ENCODE assay signal across 10 cellular contexts in genomic region chr17:3890893-3891219, GRCh38. TPM values are rescaled to one million over a fixed set of nuclear protein-coding genes. Genes with fewer than 3 reads are reported as not detected.
DNase-seq lines count a peak whose midpoint lies in the region; ATAC-seq and TF ChIP-seq lines count a peak whose summit lies in the region.
"Had no signal": no experiment of that assay in that cellular context is flagged by ENCODE, and none has a peak within 500 bp of the region (broad histone marks: within the 10 kb centered on the region; RNA-seq: fewer than 3 reads in every experiment).

No MANE protein-coding gene starts in this region.

- H3K4me3 ChIP-seq in CD8-positive, alpha-beta T cell (ENCODE audit: low read depth, low read length), result no peak overlapping the region
- H3K4me3 ChIP-seq in dorsolateral prefrontal cortex (peak overlapping the region in 42 of 59 donors; percentile 2 to 88 (median 79)), rectal smooth muscle tissue (ENCODE audit: low read length) (no peak overlapping the region), colonic mucosa (no peak overlapping the region)
- H3K4me3 ChIP-seq: psoas muscle had no signal

- no peaks in the 10 kb centered on the region for H3K27me3 ChIP-seq in CD8-positive, alpha-beta T cell (ENCODE audit: insufficient read depth, low read length)
- H3K27me3 ChIP-seq in dorsolateral prefrontal cortex (no peaks in the 10 kb centered on the region), rectal smooth muscle tissue (ENCODE audit: control insufficient read depth, insufficient read depth, low read length) (no peaks in the 10 kb centered on the region), colonic mucosa (no peaks in the 10 kb centered on the region)

- H3K4me1 Mint-ChIP-seq in CD8-positive, alpha-beta T cell (ENCODE audit: low read depth), result peaks cover 39% of the 10 kb centered on the region

- intact Hi-C loops in CD8-positive, alpha-beta T cell (cut with DNase I, micrococcal nuclease), result loop anchor here in 1 of 2 experiments (5.0 kb wide), 1 partner anchor 371 kb away; the partner anchor contains the start of gene ANKFY1
- intact Hi-C loops in dorsolateral prefrontal cortex (cut with DNase I), result no loop called here
- intact Hi-C loops in posterior vena cava (cut with DNase I), result no loop called here
- intact Hi-C loops in colonic mucosa (cut with DNase I), result no loop called here

- CTCF ChIA-PET in CD8-positive, alpha-beta T cell (lab: Charles Lee), result interaction anchor here (1.2 to 1.6 kb wide), 6 partner anchors 11 to 45 kb away, joined by 3 to 7 read pairs (median 4); partner anchors contain the start of gene NCBP3

- no peaks in the 10 kb centered on the region for H3K9me3 ChIP-seq in CD8-positive, alpha-beta T cell (ENCODE audit: low read length)
- H3K9me3 ChIP-seq in colonic mucosa, result no peaks in the 10 kb centered on the region
- H3K9me3 ChIP-seq: psoas muscle had no signal

- H3K27ac ChIP-seq in CD8-positive, alpha-beta T cell (ENCODE audit: low read depth, low read length), result no peak overlapping the region
- H3K27ac ChIP-seq in dorsolateral prefrontal cortex, result peak overlapping the region in 48 of 59 donors; percentile 1 to 92 (median 78)
- H3K27ac ChIP-seq in rectal smooth muscle tissue (ENCODE audit: low read depth, low read length), result peak overlapping the region; percentile 93
- H3K27ac ChIP-seq in colonic mucosa, result no peak overlapping the region
- H3K27ac ChIP-seq: psoas muscle had no signal

- H3K4me3 Mint-ChIP-seq in CD8-positive, alpha-beta T cell, result peak overlapping the region; percentile 86

- H3K27ac Mint-ChIP-seq in CD8-positive, alpha-beta T cell, result peak overlapping the region; percentile 30

- ATAC-seq in CD8-positive, alpha-beta T cell, result no peak
- ATAC-seq: psoas muscle had no signal

- POLR2A ChIA-PET in CD8-positive, alpha-beta T cell (lab: Charles Lee), result interaction anchor here (1.4 kb wide), 1 partner anchor 45 kb away, joined by 4 read pairs; the partner anchor contains the start of gene NCBP3

- DNase-seq in CD8-positive, alpha-beta T cell, result no peak
- DNase-seq in NCI-H82 (lab: John Stamatoyannopoulos, UW), result peak; percentile 89
- DNase-seq in dorsolateral prefrontal cortex, result no peak
- DNase-seq in DMS114 treated with DMSO at 0.1 percent for 48 hours (lab: John Stamatoyannopoulos, UW; ENCODE audit: unreplicated experiment), result no peak
- DNase-seq in posterior vena cava (ENCODE audit: low spot score), result no peak
- DNase-seq in colonic mucosa, result no peak
- DNase-seq: effector CD4-positive, alpha-beta T cell; KBM-7; psoas muscle had no signal

- no peak for TF ChIP-seq CTCF in CD8-positive, alpha-beta T cell (IDR thresholded peaks at IDR 0.05)
- TF ChIP-seq CTCF in dorsolateral prefrontal cortex (IDR thresholded peaks at IDR 0.05 in 54 of 56, conservative IDR thresholded peaks at IDR 0.05 in 2 of 56; ENCODE audit: low read depth in 1 of 56, partially characterized antibody in 56 of 56) (no peak), colonic mucosa (IDR thresholded peaks at IDR 0.05) (no peak)

- peaks cover 37% of the 10 kb centered on the region for H3K4me1 ChIP-seq in CD8-positive, alpha-beta T cell (ENCODE audit: insufficient read depth, low read length)
- H3K4me1 ChIP-seq in rectal smooth muscle tissue (ENCODE audit: control insufficient read depth, insufficient read depth, low read length) (peaks cover 52% of the 10 kb centered on the region), colonic mucosa (peaks cover 33% of the 10 kb centered on the region)

- H3K9ac ChIP-seq in rectal smooth muscle tissue (ENCODE audit: low read length) (no peak overlapping the region), colonic mucosa (ENCODE audit: low read depth in 2 of 2, low read length in 2 of 2) (no peak overlapping the region)

- no peaks in the 10 kb centered on the region for H3K36me3 Mint-ChIP-seq in CD8-positive, alpha-beta T cell

- no peaks in the 10 kb centered on the region for H3K27me3 Mint-ChIP-seq in CD8-positive, alpha-beta T cell (ENCODE audit: low read depth)

- no peaks in the 10 kb centered on the region for H3K9me3 Mint-ChIP-seq in CD8-positive, alpha-beta T cell

- no peaks in the 10 kb centered on the region for H3K36me3 ChIP-seq in CD8-positive, alpha-beta T cell (ENCODE audit: insufficient read depth, low read length)
- H3K36me3 ChIP-seq in rectal smooth muscle tissue (ENCODE audit: control insufficient read depth, insufficient read depth, low read length), result no peaks in the 10 kb centered on the region
- no peaks in the 10 kb centered on the region for H3K36me3 ChIP-seq in colonic mucosa

RNA-seq across cellular contexts. Expression of gene CAMKK1, which starts 2.0 kb away (rescaled TPM):
- 1 to 10 TPM; 5.3 to 5.9 TPM for total RNA-seq in CD8-positive, alpha-beta T cell
- total RNA-seq in dorsolateral prefrontal cortex (100 to 1,000 TPM in 89 of 120 experiments, 10 to 100 TPM in 31; 35.4 to 172 (median 118) TPM), posterior vena cava (10 to 100 TPM in 1 of 2 donors, 1 to 10 TPM in 1; 7.1 to 11.8 TPM), colonic mucosa (1 to 10 TPM; 3.6 to 7.2 TPM)

RNA-seq across cellular contexts. Expression of gene P2RX1, which starts 25.4 kb away (rescaled TPM):
- total RNA-seq in CD8-positive, alpha-beta T cell, result under 1 TPM; 0.67 to 0.95 TPM
- total RNA-seq in dorsolateral prefrontal cortex (1 to 10 TPM in 30 of 120 experiments, under 1 TPM in 86, not detected in 4; 0.15 to 2.8 (median 0.69) TPM), posterior vena cava (100 to 1,000 TPM in 1 of 2 donors, 10 to 100 TPM in 1; 71.0 to 115 TPM), colonic mucosa (1 to 10 TPM; 2.7 to 4.8 TPM)

RNA-seq across cellular contexts. Expression of gene NCBP3, which starts 44.8 kb away (rescaled TPM):
- 10 to 100 TPM; 28.4 to 35.3 TPM for total RNA-seq in CD8-positive, alpha-beta T cell
- total RNA-seq in dorsolateral prefrontal cortex, result 10 to 100 TPM; 27.5 to 72.2 (median 39.5) TPM
- 10 to 100 TPM; 22.3 to 22.8 TPM for total RNA-seq in posterior vena cava
- 10 to 100 TPM; 31.3 to 41.2 TPM for total RNA-seq in colonic mucosa

Comparison
In these comparisons a context has a peak if more than half of its experiments do, and no peak if none do; other contexts are left out.
1. H3K27ac ChIP-seq: peak in dorsolateral prefrontal cortex (48 of 59) and rectal smooth muscle tissue (single experiment); none in CD8-positive, alpha-beta T cell (single experiment) and colonic mucosa (single experiment).
2. H3K4me3 ChIP-seq: peak in dorsolateral prefrontal cortex (42 of 59); none in CD8-positive, alpha-beta T cell (single experiment), rectal smooth muscle tissue (single experiment) and colonic mucosa (single experiment).
3. RNA of gene P2RX1, which starts 25.4 kb away (total RNA-seq): 71.0 to 115 TPM in posterior vena cava; 2.7 to 4.8 TPM in colonic mucosa, 0.67 to 0.95 TPM in CD8-positive, alpha-beta T cell and 0.15 to 2.8 TPM in dorsolateral prefrontal cortex; every median in the first group is over 10 times any median in the second.